ENCODE assay signal across 12 cellular contexts in genomic region chr11:4025248-4025956, GRCh38.
DNase-seq lines count a peak whose midpoint lies in the region; ATAC-seq and TF ChIP-seq lines count a peak whose summit lies in the region.
"Had no signal": no experiment of that assay in that cellular context is flagged by ENCODE, and none has a peak within 500 bp of the region (broad histone marks: within the 10 kb centered on the region; RNA-seq: fewer than 3 reads in every experiment).

No MANE protein-coding gene starts in this region.

- BruUV-seq in A673 (replicated peaks; lab: Mats Ljungman, UMichigan), result no TSS peak

- H3K4me3 ChIP-seq in A673 (ENCODE audit: low read depth, low read length, poor library complexity, severe bottlenecking), result no peak overlapping the region
- no peak overlapping the region for H3K4me3 ChIP-seq in SJCRH30

- DNase-seq in A673 (ENCODE audit: low spot score), result peak; percentile 58
- DNase-seq in fibroblast of peridontal ligament (ENCODE audit: extremely low read depth), result peak; percentile 73
- no peak for DNase-seq in omental fat pad (ENCODE audit: low spot score)
- DNase-seq in SJCRH30, result no peak
- DNase-seq: activated naive CD4-positive, alpha-beta T cell; H9; NCI-H345; T-helper 9 cell had no signal

- no peaks in the 10 kb centered on the region for H3K9me3 ChIP-seq in A673 (ENCODE audit: low read depth, low read length, poor library complexity, severe bottlenecking)
- 0 out of 2 replicates have a peak, but pooled peaks cover 3% of the 10 kb centered on the region for H3K9me3 ChIP-seq in SJCRH30 (replicated peaks)

- no peaks in the 10 kb centered on the region for H3K36me3 ChIP-seq in A673 (ENCODE audit: insufficient read depth, low read length, poor library complexity, severe bottlenecking)
- no peaks in the 10 kb centered on the region; the same call in 1 of the 2 replicates for H3K36me3 ChIP-seq in SJCRH30

- POLR2A ChIA-PET in A673 (lab: Charles Lee; ENCODE audit: low non-redundant PET), result no interaction called here

- intact Hi-C loops in A673 (cut with micrococcal nuclease; ENCODE audit: unreplicated experiment), result no loop called here

- CTCF ChIA-PET in A673 (lab: Charles Lee), result no interaction called here

- ATAC-seq in SK-N-SH treated with all-trans-retinoic acid at 6 μM for 48 hours, result peak; percentile 89
- ATAC-seq in omental fat pad (ENCODE audit: low FRiP score), result peak; percentile 64
- no peak for ATAC-seq in HG03439 (IDR thresholded peaks at IDR 0.05; ENCODE audit: unreplicated experiment)
- no peak for ATAC-seq in HG02571 (IDR thresholded peaks at IDR 0.05; ENCODE audit: unreplicated experiment)
- no peak for ATAC-seq in GM19452 (IDR thresholded peaks at IDR 0.05; ENCODE audit: unreplicated experiment)

- TF ChIP-seq CTCF in A673 (conservative IDR thresholded peaks at IDR 0.05; ENCODE audit: low read depth, low read length), result no peak
- no peak for TF ChIP-seq CTCF in omental fat pad (IDR thresholded peaks at IDR 0.05)

- H3K4me1 ChIP-seq in A673 (ENCODE audit: insufficient read depth, low read length, poor library complexity, severe bottlenecking) (peaks cover 25% of the 10 kb centered on the region), SJCRH30 (no peaks in the 10 kb centered on the region)

- peak overlapping the region; percentile 21 for H3K27ac ChIP-seq in A673 (ENCODE audit: low read depth, low read length, poor library complexity, severe bottlenecking)
- no peak overlapping the region for H3K27ac ChIP-seq in SJCRH30

- H3K27me3 ChIP-seq in A673 (replicated peaks; ENCODE audit: insufficient read depth, low read depth, low read length, poor library complexity), result no peaks in the 10 kb centered on the region
- H3K27me3 ChIP-seq in SJCRH30, result no peaks in the 10 kb centered on the region

TF ChIP-seq in SK-N-SH treated with all-trans-retinoic acid at 6 μM for 48 hours, 23 proteins besides CTCF, POLR2A, EP300 and RAD21:
- TF ChIP-seq ARNTL (CRISPR knock-in tag; IDR thresholded peaks at IDR 0.05; ENCODE audit: borderline replicate concordance, low read depth), result no peak
- TF ChIP-seq ZNF8 (CRISPR knock-in tag; IDR thresholded peaks at IDR 0.05), result no peak
- TF ChIP-seq ZFP3 (CRISPR knock-in tag; IDR thresholded peaks at IDR 0.05), result no peak
- no peak for TF ChIP-seq ZNF565 (CRISPR knock-in tag; conservative IDR thresholded peaks at IDR 0.05; ENCODE audit: low read depth)
- TF ChIP-seq GLIS3 (CRISPR knock-in tag; IDR thresholded peaks at IDR 0.05), result no peak
- no peak for TF ChIP-seq RARB (CRISPR knock-in tag; IDR thresholded peaks at IDR 0.05)
- no peak for TF ChIP-seq POU6F1 (CRISPR knock-in tag; IDR thresholded peaks at IDR 0.05; ENCODE audit: borderline replicate concordance, low read depth)
- TF ChIP-seq ISL1 (CRISPR knock-in tag; IDR thresholded peaks at IDR 0.05), result no peak
- no peak for TF ChIP-seq BACH2 (CRISPR knock-in tag; IDR thresholded peaks at IDR 0.05; ENCODE audit: borderline replicate concordance)
- TF ChIP-seq TCF4 (CRISPR knock-in tag; IDR thresholded peaks at IDR 0.05; ENCODE audit: borderline replicate concordance), result no peak
- TF ChIP-seq, protein P1, sequence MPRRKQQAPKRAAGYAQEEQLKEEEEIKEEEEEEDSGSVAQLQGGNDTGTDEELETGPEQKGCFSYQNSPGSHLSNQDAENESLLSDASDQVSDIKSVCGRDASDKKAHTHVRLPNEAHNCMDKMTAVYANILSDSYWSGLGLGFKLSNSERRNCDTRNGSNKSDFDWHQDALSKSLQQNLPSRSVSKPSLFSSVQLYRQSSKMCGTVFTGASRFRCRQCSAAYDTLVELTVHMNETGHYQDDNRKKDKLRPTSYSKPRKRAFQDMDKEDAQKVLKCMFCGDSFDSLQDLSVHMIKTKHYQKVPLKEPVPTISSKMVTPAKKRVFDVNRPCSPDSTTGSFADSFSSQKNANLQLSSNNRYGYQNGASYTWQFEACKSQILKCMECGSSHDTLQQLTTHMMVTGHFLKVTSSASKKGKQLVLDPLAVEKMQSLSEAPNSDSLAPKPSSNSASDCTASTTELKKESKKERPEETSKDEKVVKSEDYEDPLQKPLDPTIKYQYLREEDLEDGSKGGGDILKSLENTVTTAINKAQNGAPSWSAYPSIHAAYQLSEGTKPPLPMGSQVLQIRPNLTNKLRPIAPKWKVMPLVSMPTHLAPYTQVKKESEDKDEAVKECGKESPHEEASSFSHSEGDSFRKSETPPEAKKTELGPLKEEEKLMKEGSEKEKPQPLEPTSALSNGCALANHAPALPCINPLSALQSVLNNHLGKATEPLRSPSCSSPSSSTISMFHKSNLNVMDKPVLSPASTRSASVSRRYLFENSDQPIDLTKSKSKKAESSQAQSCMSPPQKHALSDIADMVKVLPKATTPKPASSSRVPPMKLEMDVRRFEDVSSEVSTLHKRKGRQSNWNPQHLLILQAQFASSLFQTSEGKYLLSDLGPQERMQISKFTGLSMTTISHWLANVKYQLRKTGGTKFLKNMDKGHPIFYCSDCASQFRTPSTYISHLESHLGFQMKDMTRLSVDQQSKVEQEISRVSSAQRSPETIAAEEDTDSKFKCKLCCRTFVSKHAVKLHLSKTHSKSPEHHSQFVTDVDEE (CRISPR knock-in tag; IDR thresholded peaks at IDR 0.05), result no peak

Comparison
In these comparisons a context has a peak if more than half of its experiments do, and no peak if none do; other contexts are left out.
1. DNase-seq: peak in A673 (single experiment) and fibroblast of peridontal ligament (single experiment); none in omental fat pad (single experiment) and SJCRH30 (0 of 2).
2. ATAC-seq: peak in SK-N-SH treated with all-trans-retinoic acid at 6 μM for 48 hours (single experiment) and omental fat pad (single experiment); none in HG03439 (single experiment), HG02571 (single experiment) and GM19452 (single experiment).